In genomic region chr9:114691046-114691955, GRCh38 we compare ENCODE assay signal across 8 cellular contexts.
DNase-seq lines count a peak whose midpoint lies in the region; ATAC-seq and TF ChIP-seq lines count a peak whose summit lies in the region.

No MANE protein-coding gene starts in this region.

- H3K36me3 Mint-ChIP-seq in activated naive CD8-positive, alpha-beta T cell treated with anti-CD3 and anti-CD28 coated beads, Interleukin-2, amount 50 U/mL, for 24 hours (ENCODE audit: low read depth) = peaks cover 14% of the 10 kb centered on the region

- no peaks in the 10 kb centered on the region for H3K27me3 ChIP-seq in tibial artery

- no peaks in the 10 kb centered on the region for H3K36me3 ChIP-seq in tibial artery

- peak; percentile 59 for ATAC-seq in HG02798 (IDR thresholded peaks at IDR 0.05; ENCODE audit: poor library complexity, unreplicated experiment)
- ATAC-seq in activated naive CD8-positive, alpha-beta T cell treated with anti-CD3 and anti-CD28 coated beads, Interleukin-2, amount 50 U/mL, for 24 hours = peak; percentile 86

- H3K27ac Mint-ChIP-seq in activated naive CD8-positive, alpha-beta T cell treated with anti-CD3 and anti-CD28 coated beads, Interleukin-2, amount 50 U/mL, for 24 hours = peak overlapping the region; percentile 100

- TF ChIP-seq CTCF in tibial artery (IDR thresholded peaks at IDR 0.05) = no peak

- H3K4me1 Mint-ChIP-seq in activated naive CD8-positive, alpha-beta T cell treated with anti-CD3 and anti-CD28 coated beads, Interleukin-2, amount 50 U/mL, for 24 hours = peaks cover 98% of the 10 kb centered on the region

- peak overlapping the region; percentile 66 for H3K4me3 Mint-ChIP-seq in activated naive CD8-positive, alpha-beta T cell treated with anti-CD3 and anti-CD28 coated beads, Interleukin-2, amount 50 U/mL, for 24 hours

- peak; percentile 95 for DNase-seq in EH (ENCODE audit: low read depth)
- peak; percentile 94 to 98 for DNase-seq in SW 1271 (lab: John Stamatoyannopoulos, UW)
- DNase-seq in activated naive CD8-positive, alpha-beta T cell treated with anti-CD3 and anti-CD28 coated beads, Interleukin-2, amount 50 U/mL, for 24 hours = peak; percentile 57
- DNase-seq in putamen (ENCODE audit: low spot score) = peak; percentile 51
- DNase-seq in NCI-H2171 treated with DMSO at 0.1 percent for 48 hours (lab: John Stamatoyannopoulos, UW) = no peak
- DNase-seq in hippocampal formation (lab: John Stamatoyannopoulos, UW) = no peak
- DNase-seq in tibial artery = no peak

- intact Hi-C loops in tibial artery (cut with DNase I; ENCODE audit: low total_unique reads) = no loop called here

- H3K9me3 Mint-ChIP-seq in activated naive CD8-positive, alpha-beta T cell treated with anti-CD3 and anti-CD28 coated beads, Interleukin-2, amount 50 U/mL, for 24 hours = peaks cover 4% of the 10 kb centered on the region

- peaks cover 3% of the 10 kb centered on the region for H3K27me3 Mint-ChIP-seq in activated naive CD8-positive, alpha-beta T cell treated with anti-CD3 and anti-CD28 coated beads, Interleukin-2, amount 50 U/mL, for 24 hours

- H3K27ac ChIP-seq in tibial artery = no peak overlapping the region

- H3K9me3 ChIP-seq in tibial artery = no peaks in the 10 kb centered on the region

- no peak overlapping the region for H3K4me3 ChIP-seq in tibial artery

- no peaks in the 10 kb centered on the region for H3K4me1 ChIP-seq in tibial artery

Comparison
In these comparisons a context has a peak if more than half of its experiments do, and no peak if none do; other contexts are left out.
1. DNase-seq: peak in EH (single experiment), SW 1271 (2 of 2), activated naive CD8-positive, alpha-beta T cell treated with anti-CD3 and anti-CD28 coated beads, Interleukin-2, amount 50 U/mL, for 24 hours (single experiment) and putamen (single experiment); none in NCI-H2171 treated with DMSO at 0.1 percent for 48 hours (single experiment), hippocampal formation (0 of 2) and tibial artery (0 of 2).